In the genomic region with DNA sequence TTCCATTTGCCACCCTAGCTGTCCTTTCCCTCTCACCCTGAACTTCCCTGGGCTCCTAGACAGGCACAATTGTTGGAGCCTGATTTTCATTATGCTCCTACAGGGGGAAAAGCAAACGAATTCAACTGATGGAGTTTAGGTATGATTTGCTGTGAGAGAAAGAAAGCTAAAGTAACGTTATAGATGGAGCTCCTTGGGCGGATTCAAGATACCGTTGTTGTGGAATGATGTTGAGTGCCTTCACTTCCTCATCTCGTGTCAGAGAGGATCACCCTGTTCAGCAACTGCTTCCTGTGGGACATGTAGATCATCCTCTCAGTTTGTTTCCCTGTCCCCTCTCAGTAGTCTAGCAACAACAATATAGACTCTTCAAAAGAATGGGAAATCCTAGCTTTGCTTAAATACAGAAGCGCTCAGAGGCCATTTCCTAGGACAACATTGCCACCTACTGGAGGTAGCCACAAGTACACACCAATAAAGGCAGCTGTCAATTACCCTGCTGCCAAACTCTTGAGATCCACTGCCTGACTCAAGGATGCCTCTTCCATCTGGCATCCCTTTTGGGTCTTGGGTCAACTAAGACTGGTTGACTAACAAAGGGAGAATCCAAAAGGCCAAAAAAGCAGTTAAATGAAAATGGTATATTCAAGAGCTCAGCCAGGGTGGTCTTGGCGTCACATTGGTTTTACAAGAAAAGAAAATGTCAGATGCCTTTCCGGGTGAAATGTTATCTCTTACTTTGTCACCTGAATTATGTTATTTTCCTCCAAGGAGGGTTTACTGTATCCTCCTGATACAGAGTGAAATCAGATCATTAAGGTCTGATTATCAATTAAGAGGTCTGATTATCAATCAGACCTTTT, we compare ENCODE assay signal across 1 cellular context.
A peak's percentile ranks its signal among the peaks of the same experiment; 100 is the strongest.
TF ChIP-seq lines count a peak whose summit lies in the region.

No MANE protein-coding gene starts in this region.

TF ChIP-seq in GM12878, 131 proteins besides CTCF, POLR2A, EP300 and RAD21:
- no peak for TF ChIP-seq ETV6 (conservative IDR thresholded peaks at IDR 0.05 in 1 of 2, IDR thresholded peaks at IDR 0.05 in 1 of 2; ENCODE audit: borderline replicate concordance in 1 of 2, low read depth in 1 of 2)
- peak in 1 of 2 experiments; percentile 28; a peak in 1 of 4 replicates for TF ChIP-seq BHLHE40 (IDR thresholded peaks at IDR 0.05; ENCODE audit: borderline replicate concordance in 1 of 2, low read depth in 2 of 2, low read length in 1 of 2)
- peak; percentile 87 for TF ChIP-seq PBX3 (IDR thresholded peaks at IDR 0.05; ENCODE audit: insufficient replicate concordance, low read depth, low read length)
- 0 out of 2 replicates have a peak, but pooled peaks have one; percentile 12 for TF ChIP-seq SPI1 (IDR thresholded peaks at IDR 0.05; ENCODE audit: borderline replicate concordance, insufficient read depth, low read depth, low read length)
- 0 out of 2 replicates have a peak, but pooled peaks have one; percentile 38 for TF ChIP-seq TCF12 (IDR thresholded peaks at IDR 0.05; ENCODE audit: low read depth, low read length)
- TF ChIP-seq WRNIP1 (IDR thresholded peaks at IDR 0.05; ENCODE audit: borderline replicate concordance, low read depth, low read length), result 0 out of 2 replicates have a peak, but pooled peaks have one; percentile 83
- TF ChIP-seq REST (IDR thresholded peaks at IDR 0.05; ENCODE audit: low read depth, low read length), result no peak
- peak; percentile 52; the same call in 1 of the 2 replicates for TF ChIP-seq SMARCA5 (IDR thresholded peaks at IDR 0.05)
- TF ChIP-seq NFYA (IDR thresholded peaks at IDR 0.05; ENCODE audit: borderline replicate concordance, low read depth, low read length), result no peak
- no peak for TF ChIP-seq MTA2 (IDR thresholded peaks at IDR 0.05; ENCODE audit: low read depth)
- TF ChIP-seq, protein P1, sequence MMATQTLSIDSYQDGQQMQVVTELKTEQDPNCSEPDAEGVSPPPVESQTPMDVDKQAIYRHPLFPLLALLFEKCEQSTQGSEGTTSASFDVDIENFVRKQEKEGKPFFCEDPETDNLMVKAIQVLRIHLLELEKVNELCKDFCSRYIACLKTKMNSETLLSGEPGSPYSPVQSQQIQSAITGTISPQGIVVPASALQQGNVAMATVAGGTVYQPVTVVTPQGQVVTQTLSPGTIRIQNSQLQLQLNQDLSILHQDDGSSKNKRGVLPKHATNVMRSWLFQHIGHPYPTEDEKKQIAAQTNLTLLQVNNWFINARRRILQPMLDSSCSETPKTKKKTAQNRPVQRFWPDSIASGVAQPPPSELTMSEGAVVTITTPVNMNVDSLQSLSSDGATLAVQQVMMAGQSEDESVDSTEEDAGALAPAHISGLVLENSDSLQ (IDR thresholded peaks at IDR 0.05), result peak; percentile 94
- TF ChIP-seq YY1 (IDR thresholded peaks at IDR 0.05; ENCODE audit: low read depth, low read length), result peak; percentile 57; the same call in 1 of the 2 replicates
- TF ChIP-seq, protein P2, sequence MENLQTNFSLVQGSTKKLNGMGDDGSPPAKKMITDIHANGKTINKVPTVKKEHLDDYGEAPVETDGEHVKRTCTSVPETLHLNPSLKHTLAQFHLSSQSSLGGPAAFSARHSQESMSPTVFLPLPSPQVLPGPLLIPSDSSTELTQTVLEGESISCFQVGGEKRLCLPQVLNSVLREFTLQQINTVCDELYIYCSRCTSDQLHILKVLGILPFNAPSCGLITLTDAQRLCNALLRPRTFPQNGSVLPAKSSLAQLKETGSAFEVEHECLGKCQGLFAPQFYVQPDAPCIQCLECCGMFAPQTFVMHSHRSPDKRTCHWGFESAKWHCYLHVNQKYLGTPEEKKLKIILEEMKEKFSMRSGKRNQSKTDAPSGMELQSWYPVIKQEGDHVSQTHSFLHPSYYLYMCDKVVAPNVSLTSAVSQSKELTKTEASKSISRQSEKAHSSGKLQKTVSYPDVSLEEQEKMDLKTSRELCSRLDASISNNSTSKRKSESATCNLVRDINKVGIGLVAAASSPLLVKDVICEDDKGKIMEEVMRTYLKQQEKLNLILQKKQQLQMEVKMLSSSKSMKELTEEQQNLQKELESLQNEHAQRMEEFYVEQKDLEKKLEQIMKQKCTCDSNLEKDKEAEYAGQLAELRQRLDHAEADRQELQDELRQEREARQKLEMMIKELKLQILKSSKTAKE (IDR thresholded peaks at IDR 0.05; ENCODE audit: low read depth, poor library complexity, severe bottlenecking), result no peak
- no peak for TF ChIP-seq ESRRA (IDR thresholded peaks at IDR 0.05; ENCODE audit: low read length)
- no peak for TF ChIP-seq PAX5 (IDR thresholded peaks at IDR 0.05; ENCODE audit: borderline replicate concordance, low read depth, low read length)
- TF ChIP-seq PAX8 (IDR thresholded peaks at IDR 0.05), result no peak
- TF ChIP-seq, protein P3, sequence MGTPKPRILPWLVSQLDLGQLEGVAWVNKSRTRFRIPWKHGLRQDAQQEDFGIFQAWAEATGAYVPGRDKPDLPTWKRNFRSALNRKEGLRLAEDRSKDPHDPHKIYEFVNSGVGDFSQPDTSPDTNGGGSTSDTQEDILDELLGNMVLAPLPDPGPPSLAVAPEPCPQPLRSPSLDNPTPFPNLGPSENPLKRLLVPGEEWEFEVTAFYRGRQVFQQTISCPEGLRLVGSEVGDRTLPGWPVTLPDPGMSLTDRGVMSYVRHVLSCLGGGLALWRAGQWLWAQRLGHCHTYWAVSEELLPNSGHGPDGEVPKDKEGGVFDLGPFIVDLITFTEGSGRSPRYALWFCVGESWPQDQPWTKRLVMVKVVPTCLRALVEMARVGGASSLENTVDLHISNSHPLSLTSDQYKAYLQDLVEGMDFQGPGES (IDR thresholded peaks at IDR 0.05), result no peak
- no peak for TF ChIP-seq CHD1 (IDR thresholded peaks at IDR 0.05; ENCODE audit: low read depth, low read length)
- TF ChIP-seq, protein P4, sequence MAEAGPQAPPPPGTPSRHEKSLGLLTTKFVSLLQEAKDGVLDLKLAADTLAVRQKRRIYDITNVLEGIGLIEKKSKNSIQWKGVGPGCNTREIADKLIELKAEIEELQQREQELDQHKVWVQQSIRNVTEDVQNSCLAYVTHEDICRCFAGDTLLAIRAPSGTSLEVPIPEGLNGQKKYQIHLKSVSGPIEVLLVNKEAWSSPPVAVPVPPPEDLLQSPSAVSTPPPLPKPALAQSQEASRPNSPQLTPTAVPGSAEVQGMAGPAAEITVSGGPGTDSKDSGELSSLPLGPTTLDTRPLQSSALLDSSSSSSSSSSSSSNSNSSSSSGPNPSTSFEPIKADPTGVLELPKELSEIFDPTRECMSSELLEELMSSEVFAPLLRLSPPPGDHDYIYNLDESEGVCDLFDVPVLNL (IDR thresholded peaks at IDR 0.05; ENCODE audit: low read depth, low read length), result 0 out of 2 replicates have a peak, but pooled peaks have one; percentile 42
- TF ChIP-seq SMC3 (IDR thresholded peaks at IDR 0.05; ENCODE audit: borderline replicate concordance, low read length), result peak; percentile 74
- no peak for TF ChIP-seq BACH1 (IDR thresholded peaks at IDR 0.05; ENCODE audit: borderline replicate concordance)
- TF ChIP-seq RUNX3 (IDR thresholded peaks at IDR 0.05; ENCODE audit: low read length), result 0 out of 2 replicates have a peak, but pooled peaks have one; percentile 20
